In the genomic region with DNA sequence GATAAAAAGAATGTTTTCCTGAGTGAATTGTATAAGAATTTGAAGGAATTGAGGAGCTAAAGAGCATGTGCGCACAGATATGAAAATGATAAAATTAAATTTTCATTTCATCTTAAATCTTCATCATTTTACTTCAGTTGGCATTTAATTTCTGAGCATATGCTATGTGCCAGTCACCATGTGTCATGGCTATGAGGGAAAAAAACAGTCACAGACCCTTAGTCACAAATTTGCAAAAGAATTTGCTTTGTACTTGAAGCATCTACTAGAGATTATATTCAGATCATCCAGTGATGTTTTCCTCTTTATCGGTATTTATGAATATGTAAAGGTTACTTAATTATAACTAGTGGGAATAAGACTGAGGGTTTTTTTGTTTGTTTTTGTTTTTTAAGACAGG, we compare ENCODE assay signal across 27 cellular contexts. TPM values are rescaled to one million over a fixed set of nuclear protein-coding genes. Genes with fewer than 3 reads are reported as not detected.
DNase-seq lines count a peak whose midpoint lies in the region; ATAC-seq, FAIRE-seq and TF ChIP-seq lines count a peak whose summit lies in the region.
"Had no signal": no experiment of that assay in that cellular context is flagged by ENCODE, and none has a peak within 500 bp of the region (broad histone marks: within the 10 kb centered on the region; RNA-seq: fewer than 3 reads in every experiment).

No MANE protein-coding gene starts in this region.

- no peaks in the 10 kb centered on the region for H3K27me3 Mint-ChIP-seq in activated CD8-positive, alpha-beta T cell treated with anti-CD3 and anti-CD28 coated beads for 36 hours
- no peaks in the 10 kb centered on the region for H3K27me3 Mint-ChIP-seq in activated CD8-positive, alpha-beta T cell treated with anti-CD3 and anti-CD28 coated beads, Interleukin-2, amount 10 ng/mL, durations not matched to agents 7 days and 5 days (ENCODE audit: low read depth)
- H3K27me3 Mint-ChIP-seq: naive B cell had no signal

- POLR2A ChIA-PET in activated CD8-positive, alpha-beta T cell treated with anti-CD3 and anti-CD28 coated beads for 36 hours (lab: Charles Lee), result no interaction called here
- POLR2A ChIA-PET in activated CD8-positive, alpha-beta T cell treated with anti-CD3 and anti-CD28 coated beads, Interleukin-2, amount 10 ng/mL, durations not matched to agents 7 days and 5 days (lab: Charles Lee), result no interaction called here
- POLR2A ChIA-PET in IMR-90 (lab: Charles Lee; ENCODE audit: unreplicated experiment), result interaction anchor here (0.7 kb wide), 1 partner anchor 43 kb away, joined by 3 read pairs; no protein-coding TSS in a partner anchor
- POLR2A ChIA-PET in K562 (lab: Yijun Ruan, JAX), result interaction anchor here (1.1 to 2.8 kb wide), 3 partner anchors 10 to 24 kb away, joined by 3 to 6 read pairs (median 4); no protein-coding TSS in a partner anchor

- H2AK5ac ChIP-seq in IMR-90 (ENCODE audit: low read depth, low read length), result no peak overlapping the region

- H2AK9ac ChIP-seq in IMR-90 (replicated peaks; ENCODE audit: low read depth, low read length, poor library complexity), result no peak overlapping the region

- H4K20me1 ChIP-seq in IMR-90 (ENCODE audit: insufficient read depth, low read length), result peaks cover 92% of the 10 kb centered on the region
- 0 out of 2 replicates have a peak, but pooled peaks cover 4% of the 10 kb centered on the region for H4K20me1 ChIP-seq in K562 (replicated peaks; ENCODE audit: control insufficient read depth, insufficient read depth, low read length)
- H4K20me1 ChIP-seq in osteoblast (ENCODE audit: insufficient read depth, low read length), result peaks cover 81% of the 10 kb centered on the region

- H3K4ac ChIP-seq in IMR-90 (ENCODE audit: low read depth, low read length), result no peak overlapping the region

- peak overlapping the region; percentile 37; the same call in 1 of the 2 replicates for H3K18ac ChIP-seq in IMR-90 (ENCODE audit: low read depth, low read length)

- no peak overlapping the region for H2BK20ac ChIP-seq in IMR-90 (ENCODE audit: low read depth, low read length)

- peak overlapping the region; percentile 67; the same call in 1 of the 2 replicates for H3K27ac ChIP-seq in IMR-90 (ENCODE audit: insufficient read depth, low read length)
- no peak overlapping the region for H3K27ac ChIP-seq in K562 (ENCODE audit: extremely low read depth, low read depth, low read length)
- H3K27ac ChIP-seq in osteoblast (ENCODE audit: low read depth, low read length), result peak overlapping the region; percentile 56
- H3K27ac ChIP-seq: 22Rv1, esophagus squamous epithelium, left ventricle myocardium inferior, SJSA1, stomach, thyroid gland, vagina had no signal

- CTCF ChIA-PET in activated CD8-positive, alpha-beta T cell treated with anti-CD3 and anti-CD28 coated beads for 36 hours (lab: Charles Lee), result no interaction called here
- CTCF ChIA-PET in activated CD8-positive, alpha-beta T cell treated with anti-CD3 and anti-CD28 coated beads, Interleukin-2, amount 10 ng/mL, durations not matched to agents 7 days and 5 days (lab: Charles Lee), result interaction anchor here (0.7 to 0.9 kb wide), 4 partner anchors 16 to 54 kb away, joined by 3 read pairs; no protein-coding TSS in a partner anchor
- CTCF ChIA-PET in IMR-90 (lab: Yijun Ruan, JAX), result interaction anchor here (0.7 kb wide), 1 partner anchor 28 kb away, joined by 4 read pairs; no protein-coding TSS in a partner anchor
- CTCF ChIA-PET in K562 (lab: Yijun Ruan, JAX; ENCODE audit: low intra/inter-chr PET ratio), result no interaction called here

- H4K8ac ChIP-seq in IMR-90 (ENCODE audit: low read depth in 2 of 2, low read length in 2 of 2), result no peak overlapping the region

- FAIRE-seq in K562 (lab: Jason Lieb, UNC), result no peak
- FAIRE-seq: GM12878, HepG2 had no signal

- H3K4me1 ChIP-seq in IMR-90 (ENCODE audit: control insufficient read depth, insufficient read depth, low read length), result peaks cover 23% of the 10 kb centered on the region
- H3K4me1 ChIP-seq in K562 (replicated peaks in 1 of 2; ENCODE audit: control insufficient read depth in 2 of 2, insufficient read depth in 2 of 2, low read length in 2 of 2), result peaks cover 18 to 66% of the 10 kb centered on the region in 2 experiments
- H3K4me1 ChIP-seq in osteoblast (ENCODE audit: insufficient read depth, low read length), result peaks cover 56% of the 10 kb centered on the region

- no peak overlapping the region for H4K91ac ChIP-seq in IMR-90 (ENCODE audit: insufficient read depth, low read depth, low read length)

- no peak for ATAC-seq in activated CD8-positive, alpha-beta T cell treated with anti-CD3 and anti-CD28 coated beads for 36 hours
- no peak for ATAC-seq in activated CD8-positive, alpha-beta T cell treated with anti-CD3 and anti-CD28 coated beads, Interleukin-2, amount 10 ng/mL, durations not matched to agents 7 days and 5 days
- ATAC-seq in IMR-90 (ENCODE audit: low read depth), result no peak
- ATAC-seq in K562, result no peak
- ATAC-seq in GM18511 (IDR thresholded peaks at IDR 0.05; ENCODE audit: unreplicated experiment), result no peak
- ATAC-seq: GM12878, HepG2 had no signal

- peaks cover 84% of the 10 kb centered on the region for H3K79me2 ChIP-seq in K562 (ENCODE audit: control insufficient read depth, insufficient read depth, low read length)
- peaks cover 90% of the 10 kb centered on the region for H3K79me2 ChIP-seq in osteoblast (ENCODE audit: insufficient read depth, low read length)

- DNase-seq in activated CD8-positive, alpha-beta T cell treated with anti-CD3 and anti-CD28 coated beads for 36 hours, result peak; percentile 9
- no peak for DNase-seq in activated CD8-positive, alpha-beta T cell treated with anti-CD3 and anti-CD28 coated beads, Interleukin-2, amount 10 ng/mL, durations not matched to agents 7 days and 5 days
- DNase-seq in IMR-90, result peak; percentile 46
- DNase-seq in K562 (ENCODE audit: extremely low read depth in 1 of 4, low spot score in 3 of 4), result no peak
- peak; percentile 18 for DNase-seq in osteoblast (ENCODE audit: insufficient read length, low spot score, missing footprints)
- DNase-seq in DMS53 treated with DMSO at 0.1 percent for 48 hours (lab: John Stamatoyannopoulos, UW; ENCODE audit: unreplicated experiment), result no peak
- DNase-seq in OCI-M1 (lab: John Stamatoyannopoulos, UW), result no peak
- DNase-seq: activated CD4-positive, alpha-beta T cell treated with anti-CD3 and anti-CD28 coated beads, Interleukin-2, amount 50 U/mL, for 4 hours; activated CD8-positive, alpha-beta memory T cell treated with anti-CD3 and anti-CD28 coated beads, Interleukin-2, amount 50 U/mL, for 48 hours; amniotic stem cell; cortex of kidney; esophagus squamous epithelium; left ventricle myocardium inferior; naive B cell; NCI-H1092; NCI-H187 treated with DMSO at 0.1 percent for 48 hours; NCI-H2171 treated with DMSO at 0.1 percent for 48 hours; NCI-H524 treated with DMSO at 0.1 percent for 48 hours; stomach; thyroid gland had no signal

- H3K4me1 Mint-ChIP-seq in activated CD8-positive, alpha-beta T cell treated with anti-CD3 and anti-CD28 coated beads for 36 hours (ENCODE audit: low read depth), result peaks cover 12% of the 10 kb centered on the region
- H3K4me1 Mint-ChIP-seq in activated CD8-positive, alpha-beta T cell treated with anti-CD3 and anti-CD28 coated beads, Interleukin-2, amount 10 ng/mL, durations not matched to agents 7 days and 5 days (ENCODE audit: low read depth), result peaks cover 5% of the 10 kb centered on the region

- H3K4me3 ChIP-seq in IMR-90 (ENCODE audit: insufficient read depth, low read depth, low read length), result no peak overlapping the region
- no peak overlapping the region for H3K4me3 ChIP-seq in K562
- H3K4me3 ChIP-seq in osteoblast (ENCODE audit: insufficient read depth, low read length), result no peak overlapping the region
- H3K4me3 ChIP-seq: esophagus squamous epithelium, GM12878, left ventricle myocardium inferior, SJSA1, stomach, thyroid gland, vagina had no signal

- H3K27me3 ChIP-seq in IMR-90 (ENCODE audit: control insufficient read depth, insufficient read depth, low read length) (no peaks in the 10 kb centered on the region), K562 (ENCODE audit: control insufficient read depth in 2 of 2, insufficient read depth in 2 of 2, low read length in 2 of 2) (no peaks in the 10 kb centered on the region), osteoblast (ENCODE audit: insufficient read depth, low read length) (no peaks in the 10 kb centered on the region)
- H3K27me3 ChIP-seq: esophagus squamous epithelium, SJSA1, stomach, thyroid gland, vagina had no signal

- TF ChIP-seq CTCF in activated CD8-positive, alpha-beta T cell treated with anti-CD3 and anti-CD28 coated beads for 36 hours (IDR thresholded peaks at IDR 0.05), result no peak
- TF ChIP-seq CTCF in IMR-90 (conservative IDR thresholded peaks at IDR 0.05; ENCODE audit: low read depth, low read length), result no peak
- TF ChIP-seq CTCF in K562 (IDR thresholded peaks at IDR 0.05 in 2 of 3, conservative IDR thresholded peaks at IDR 0.05 in 1 of 3; ENCODE audit: insufficient read depth in 2 of 3, low read depth in 1 of 3, low read length in 3 of 3), result no peak
- TF ChIP-seq CTCF in osteoblast (IDR thresholded peaks at IDR 0.05; ENCODE audit: extremely low read depth, low read depth, low read length), result no peak

- no peak overlapping the region for H3K4me3 Mint-ChIP-seq in activated CD8-positive, alpha-beta T cell treated with anti-CD3 and anti-CD28 coated beads for 36 hours
- no peak overlapping the region for H3K4me3 Mint-ChIP-seq in activated CD8-positive, alpha-beta T cell treated with anti-CD3 and anti-CD28 coated beads, Interleukin-2, amount 10 ng/mL, durations not matched to agents 7 days and 5 days
- H3K4me3 Mint-ChIP-seq: CD14-positive monocyte, naive B cell had no signal

- H3K14ac ChIP-seq in IMR-90 (replicated peaks; ENCODE audit: low read depth, low read length), result no peak overlapping the region

- in situ Hi-C loops in IMR-90 (cut with MboI; ENCODE audit: low sequenced_read_pairs), result no loop called here
- in situ Hi-C loops in K562 (cut with MboI), result no loop called here

- no peak overlapping the region for H2BK120ac ChIP-seq in IMR-90 (ENCODE audit: low read depth, low read length)

- TF ChIP-seq RAD21 in IMR-90 (IDR thresholded peaks at IDR 0.05; ENCODE audit: low read length), result no peak
- TF ChIP-seq RAD21 in K562 (CRISPR knock-in tag; conservative IDR thresholded peaks at IDR 0.05 in 1 of 2, IDR thresholded peaks at IDR 0.05 in 1 of 2), result no peak

- no peak overlapping the region for H3K4me2 ChIP-seq in IMR-90 (ENCODE audit: low read depth, low read length)
- H3K4me2 ChIP-seq in K562 (ENCODE audit: insufficient read depth, low read length), result no peak overlapping the region
- H3K4me2 ChIP-seq in osteoblast (ENCODE audit: insufficient read depth, low read length), result no peak overlapping the region

- H3K36me3 Mint-ChIP-seq in activated CD8-positive, alpha-beta T cell treated with anti-CD3 and anti-CD28 coated beads for 36 hours (ENCODE audit: low read depth), result no peaks in the 10 kb centered on the region
- no peaks in the 10 kb centered on the region for H3K36me3 Mint-ChIP-seq in activated CD8-positive, alpha-beta T cell treated with anti-CD3 and anti-CD28 coated beads, Interleukin-2, amount 10 ng/mL, durations not matched to agents 7 days and 5 days (ENCODE audit: low read depth)
- H3K36me3 Mint-ChIP-seq: naive B cell had no signal

- BruUV-seq in IMR-90 (replicated peaks; lab: Mats Ljungman, UMichigan), result no TSS peak
- BruUV-seq in K562 (replicated peaks; lab: Mats Ljungman, UMichigan), result no TSS peak

- H2BK15ac ChIP-seq in IMR-90 (ENCODE audit: low read depth, low read length), result no peak overlapping the region

- no peak overlapping the region for H4K5ac ChIP-seq in IMR-90 (ENCODE audit: low read depth, low read length)

- dilution Hi-C loops in IMR-90 (cut with HindIII; ENCODE audit: low sequenced_read_pairs, unreplicated experiment), result no loop called here

- no CpG with 5 or more reads among the region's 2 CpGs for WGBS in IMR-90 (ENCODE audit: extremely low coverage in 2 of 2, insufficient read length in 1 of 2), 2 experiments
- WGBS in K562 (ENCODE audit: insufficient coverage, low coverage, missing lambda C conversion rate), result 100% methylated on average over 2 of the region's 2 CpGs

- no peak overlapping the region for H3K27ac Mint-ChIP-seq in activated CD8-positive, alpha-beta T cell treated with anti-CD3 and anti-CD28 coated beads for 36 hours
- no peak overlapping the region for H3K27ac Mint-ChIP-seq in activated CD8-positive, alpha-beta T cell treated with anti-CD3 and anti-CD28 coated beads, Interleukin-2, amount 10 ng/mL, durations not matched to agents 7 days and 5 days

- peaks cover 9% of the 10 kb centered on the region for H3K9me1 ChIP-seq in IMR-90 (ENCODE audit: insufficient read depth, low read length)
- H3K9me1 ChIP-seq in K562 (ENCODE audit: control insufficient read depth, insufficient read depth, low read length), result no peaks in the 10 kb centered on the region

- H3K9me3 Mint-ChIP-seq in activated CD8-positive, alpha-beta T cell treated with anti-CD3 and anti-CD28 coated beads for 36 hours, result no peaks in the 10 kb centered on the region
- H3K9me3 Mint-ChIP-seq in activated CD8-positive, alpha-beta T cell treated with anti-CD3 and anti-CD28 coated beads, Interleukin-2, amount 10 ng/mL, durations not matched to agents 7 days and 5 days (ENCODE audit: insufficient read depth), result no peaks in the 10 kb centered on the region
- H3K9me3 Mint-ChIP-seq: naive B cell had no signal

- H2BK5ac ChIP-seq in IMR-90 (ENCODE audit: low read depth, low read length, poor library complexity, severe bottlenecking), result peak overlapping the region; percentile 74

- H3K9ac ChIP-seq in IMR-90 (ENCODE audit: low read depth, low read length), result no peak overlapping the region
- no peak overlapping the region for H3K9ac ChIP-seq in K562 (ENCODE audit: insufficient read depth in 1 of 2, low read depth in 2 of 2, low read length in 2 of 2)

- no peaks in the 10 kb centered on the region for H3K9me3 ChIP-seq in IMR-90 (ENCODE audit: control insufficient read depth, insufficient read depth, low read length)
- H3K9me3 ChIP-seq in K562 (replicated peaks; ENCODE audit: control insufficient read depth, insufficient read depth, low read depth, low read length), result no peaks in the 10 kb centered on the region
- H3K9me3 ChIP-seq in osteoblast (ENCODE audit: low read depth, low read length), result no peaks in the 10 kb centered on the region
- H3K9me3 ChIP-seq: esophagus squamous epithelium, left ventricle myocardium inferior, SJSA1, stomach, thyroid gland, vagina had no signal

- TF ChIP-seq POLR2A in IMR-90 (IDR thresholded peaks at IDR 0.05; ENCODE audit: low read depth, low read length) (no peak), K562 (conservative IDR thresholded peaks at IDR 0.05) (no peak)

- H3K56ac ChIP-seq in IMR-90 (ENCODE audit: extremely low read depth, insufficient read depth, low read length), result no peak overlapping the region

- peaks cover 10% of the 10 kb centered on the region for H3K36me3 ChIP-seq in IMR-90 (ENCODE audit: control insufficient read depth, insufficient read depth, low read length)
- H3K36me3 ChIP-seq in K562 (ENCODE audit: control insufficient read depth, insufficient read depth, low read length), result peaks cover 56% of the 10 kb centered on the region
- H3K36me3 ChIP-seq in osteoblast (ENCODE audit: insufficient read depth, low read length), result peaks cover 7% of the 10 kb centered on the region
- H3K36me3 ChIP-seq: esophagus squamous epithelium, thyroid gland, vagina had no signal

- intact Hi-C loops in activated CD8-positive, alpha-beta T cell treated with anti-CD3 and anti-CD28 coated beads for 36 hours (cut with micrococcal nuclease), result no loop called here
- intact Hi-C loops in IMR-90 (cut with micrococcal nuclease), result no loop called here
- intact Hi-C loops in K562 (cut with micrococcal nuclease), result no loop called here

- 0 out of 2 replicates have a peak overlapping the region, but pooled peaks have one; percentile 31 for H3K23ac ChIP-seq in IMR-90 (ENCODE audit: low read depth, low read length)

- H3K79me1 ChIP-seq in IMR-90 (ENCODE audit: low read depth in 1 of 2, low read length in 2 of 2), result peaks cover 4 to 51% of the 10 kb centered on the region in 2 experiments; a peak in 3 of 4 replicates

- H2AFZ ChIP-seq in IMR-90 (replicated peaks; ENCODE audit: low read length, poor library complexity) (no peak overlapping the region), K562 (ENCODE audit: low read depth, low read length) (no peak overlapping the region), osteoblast (ENCODE audit: low read length) (no peak overlapping the region)

- no peak for TF ChIP-seq EP300 in K562 (IDR thresholded peaks at IDR 0.05; ENCODE audit: low read length)

RNA-seq across cellular contexts. Expression of a gene that starts 29.8 kb away (rescaled TPM):
- total RNA-seq in activated CD8-positive, alpha-beta T cell treated with anti-CD3 and anti-CD28 coated beads for 36 hours, result 10 to 100 TPM; 16.9 to 17.7 TPM
- 10 to 100 TPM; 31.2 to 33.2 TPM for total RNA-seq in activated CD8-positive, alpha-beta T cell treated with anti-CD3 and anti-CD28 coated beads, Interleukin-2, amount 10 ng/mL, durations not matched to agents 7 days and 5 days
- total RNA-seq in IMR-90 (2012; rRNA removed) (283 and 316 TPM in 2 replicates), K562 (2014; rRNA removed) (72.0 and 77.3 TPM in 2 replicates), K562 (2014; rRNA removed; fragmentation: Illumina TruSeq; extraction: Trizol) (76.4 and 81.4 TPM in 2 replicates), K562 (2015; rRNA removed; fragmentation: Illumina TruSeq; extraction: Trizol) (84.3 and 87.0 TPM in 2 replicates), K562 (2021) (180 and 186 TPM in 2 replicates), osteoblast (169 and 201 TPM in 2 replicates)
- polyA plus RNA-seq in IMR-90 (2012; rRNA removed) (193 and 227 TPM in 2 replicates), K562 (2011; rRNA removed) (138 and 154 TPM in 2 replicates), K562 (2014; fragmentation: Illumina TruSeq; extraction: Trizol) (111 and 117 TPM in 2 replicates), K562 (2014; fragmentation: Nextera tagmentation; extraction: Ambion mirVana) (10 to 100 TPM; 29.8 to 53.6 TPM), K562 (2014; rRNA removed) (65.6 and 72.8 TPM in 2 replicates)
- polyA plus RNA-seq in IMR-90 (2012; cell fraction: cytosol; rRNA removed), result 85.9 and 102 TPM in 2 replicates
- polyA plus RNA-seq in IMR-90 (2012; cell fraction: nucleus; rRNA removed; ENCODE audit: low replicate concordance), result 176 and 458 TPM in 2 replicates
- 187 and 268 TPM in 2 replicates for total RNA-seq in K562 (2011; cell fraction: chromatin; rRNA removed; ENCODE audit: low replicate concordance)
- 123 and 137 TPM in 2 replicates for total RNA-seq in K562 (2011; cell fraction: nucleolus; rRNA removed)
- total RNA-seq in K562 (2011; cell fraction: nucleoplasm; rRNA removed), result 175 and 236 TPM in 2 replicates
- polyA plus RNA-seq in K562 (2011; cell fraction: cytosol; rRNA removed), result 76.8 and 89.4 TPM in 2 replicates
- polyA plus RNA-seq in K562 (2011; cell fraction: nucleus; rRNA removed), result 176 and 196 TPM in 2 replicates
- polyA plus RNA-seq in K562 (2012), result 110 TPM in 2 replicates
- 163 and 186 TPM in 2 replicates for polyA minus RNA-seq in K562 (2011; rRNA and poly(A)+ RNA removed)
- 91.8 and 115 TPM in 2 replicates for polyA minus RNA-seq in K562 (2011; cell fraction: cytosol; rRNA and poly(A)+ RNA removed)
- polyA minus RNA-seq in K562 (2011; cell fraction: nucleus; rRNA and poly(A)+ RNA removed), result 133 and 174 TPM in 2 replicates

Comparison
In these comparisons a context has a peak if more than half of its experiments do, and no peak if none do; other contexts are left out.
1. DNase-seq: peak in activated CD8-positive, alpha-beta T cell treated with anti-CD3 and anti-CD28 coated beads for 36 hours (single experiment), IMR-90 (single experiment) and osteoblast (single experiment); none in activated CD8-positive, alpha-beta T cell treated with anti-CD3 and anti-CD28 coated beads, Interleukin-2, amount 10 ng/mL, durations not matched to agents 7 days and 5 days (single experiment), K562 (0 of 4), DMS53 treated with DMSO at 0.1 percent for 48 hours (single experiment) and OCI-M1 (single experiment).
2. CTCF ChIA-PET loops: an anchor here in activated CD8-positive, alpha-beta T cell treated with anti-CD3 and anti-CD28 coated beads, Interleukin-2, amount 10 ng/mL, durations not matched to agents 7 days and 5 days (0.7 to 0.9 kb wide) and IMR-90 (0.7 kb wide); none called in activated CD8-positive, alpha-beta T cell treated with anti-CD3 and anti-CD28 coated beads for 36 hours and K562.
3. POLR2A ChIA-PET loops: an anchor here in IMR-90 (0.7 kb wide) and K562 (1.1 to 2.8 kb wide); none called in activated CD8-positive, alpha-beta T cell treated with anti-CD3 and anti-CD28 coated beads for 36 hours and activated CD8-positive, alpha-beta T cell treated with anti-CD3 and anti-CD28 coated beads, Interleukin-2, amount 10 ng/mL, durations not matched to agents 7 days and 5 days.